14 cellular contexts compared by ENCODE assay signal in genomic region chr21:34878940-34879339, GRCh38.
DNase-seq lines count a peak whose midpoint lies in the region; ATAC-seq and TF ChIP-seq lines count a peak whose summit lies in the region.
"Had no signal": no experiment of that assay in that cellular context is flagged by ENCODE, and none has a peak within 500 bp of the region (broad histone marks: within the 10 kb centered on the region; RNA-seq: fewer than 3 reads in every experiment).

No MANE protein-coding gene starts in this region.

- intact Hi-C loops in PC-9 (cut with micrococcal nuclease; ENCODE audit: unreplicated experiment) (no loop called here), transverse colon (cut with DNase I; ENCODE audit: low total_unique reads) (no loop called here)

- in situ Hi-C loops in transverse colon (cut with MboI; ENCODE audit: low pct_ligation_motif_present in 1 of 4, low pct_unique_long_range_greater_than_20kb in 1 of 4, low sequenced_read_pairs in 3 of 4) = loop anchor here in 3 of 4 donors (10.0 to 25.0 kb wide), 4 partner anchors 74 to 1058 kb away; no protein-coding TSS in a partner anchor

- ATAC-seq in HG03175 (IDR thresholded peaks at IDR 0.05; ENCODE audit: unreplicated experiment) (no peak), GM19328 (IDR thresholded peaks at IDR 0.05; ENCODE audit: unreplicated experiment) (no peak)

- no peak overlapping the region for H2AFZ ChIP-seq in PC-9

- H3K9me3 Mint-ChIP-seq in activated T-cell treated with anti-CD3 and anti-CD28 coated beads, Interleukin-2, amount 50 U/mL, for 24 hours = no peaks in the 10 kb centered on the region
- H3K9me3 Mint-ChIP-seq: activated CD4-positive, alpha-beta T cell treated with anti-CD3 and anti-CD28 coated beads, Interleukin-2, amount 10 ng/mL, durations not matched to agents 7 days and 5 days; activated T-cell treated with anti-CD3 and anti-CD28 coated beads, Interleukin-2, amount 50 U/mL, for 4 hours had no signal

- no peaks in the 10 kb centered on the region for H3K27me3 Mint-ChIP-seq in activated T-cell treated with anti-CD3 and anti-CD28 coated beads, Interleukin-2, amount 50 U/mL, for 24 hours
- H3K27me3 Mint-ChIP-seq: activated CD4-positive, alpha-beta T cell treated with anti-CD3 and anti-CD28 coated beads, Interleukin-2, amount 10 ng/mL, durations not matched to agents 7 days and 5 days had no signal

- 38 to 52% methylated on average over 2 of the region's 2 CpGs for WGBS in transverse colon (ENCODE audit: low coverage in 1 of 2), 2 donors

- H3K9me3 ChIP-seq in PC-9 (ENCODE audit: insufficient read depth, low read depth) (no peaks in the 10 kb centered on the region), transverse colon (no peaks in the 10 kb centered on the region)
- H3K9me3 ChIP-seq: SJCRH30 had no signal

- no peak for TF ChIP-seq POLR2A in transverse colon (IDR thresholded peaks at IDR 0.05)

- DNase-seq in activated T-cell treated with anti-CD3 and anti-CD28 coated beads, Interleukin-2, amount 50 U/mL, for 24 hours = no peak
- DNase-seq in activated T-cell treated with anti-CD3 and anti-CD28 coated beads for 4 hours (no peak), PC-9 (peak in 1 of 2 experiments; percentile 52), glomerular visceral epithelial cell (ENCODE audit: extremely low spot score) (peak; percentile 10), transverse colon (no peak), HuH-7.5 (ENCODE audit: low spot score) (no peak)
- DNase-seq: ACHN; activated CD4-positive, alpha-beta T cell treated with anti-CD3 and anti-CD28 coated beads, Interleukin-2, amount 10 ng/mL, durations not matched to agents 7 days and 5 days; activated T-cell treated with anti-CD3 and anti-CD28 coated beads, Interleukin-2, amount 50 U/mL, for 4 hours; amniotic stem cell; SJCRH30; T-helper 9 cell had no signal

- H3K79me2 ChIP-seq in PC-9 (ENCODE audit: low read depth) = peaks cover 96% of the 10 kb centered on the region

- peak overlapping the region; percentile 43; the same call in 1 of the 2 replicates for H3K4me3 ChIP-seq in PC-9
- H3K4me3 ChIP-seq in transverse colon = no peak overlapping the region
- H3K4me3 ChIP-seq: SJCRH30 had no signal

- peaks cover 77% of the 10 kb centered on the region for H3F3A ChIP-seq in PC-9 (ENCODE audit: insufficient read depth, low read depth)

- peaks cover 12% of the 10 kb centered on the region; the same call in 1 of the 2 replicates for H4K20me1 ChIP-seq in PC-9 (ENCODE audit: insufficient read depth)

- H3K4me1 ChIP-seq in PC-9 (replicated peaks; ENCODE audit: insufficient read depth) (peaks cover 83% of the 10 kb centered on the region), transverse colon (peaks cover 0 to 55% (median 32%) of the 10 kb centered on the region in 4 donors)

- H3K4me1 Mint-ChIP-seq in activated T-cell treated with anti-CD3 and anti-CD28 coated beads, Interleukin-2, amount 50 U/mL, for 24 hours (ENCODE audit: low read depth) = peaks cover 76% of the 10 kb centered on the region

- peak overlapping the region; percentile 8 for H3K27ac Mint-ChIP-seq in activated T-cell treated with anti-CD3 and anti-CD28 coated beads, Interleukin-2, amount 50 U/mL, for 24 hours
- H3K27ac Mint-ChIP-seq: activated CD4-positive, alpha-beta T cell treated with anti-CD3 and anti-CD28 coated beads, Interleukin-2, amount 10 ng/mL, durations not matched to agents 7 days and 5 days had no signal

- BruUV-seq in PC-9 (replicated peaks; lab: Mats Ljungman, UMichigan) = no TSS peak

- peak overlapping the region; percentile 86 for H3K4me2 ChIP-seq in PC-9

- H3K36me3 ChIP-seq in PC-9 (ENCODE audit: low read depth) = peaks cover 52% of the 10 kb centered on the region
- H3K36me3 ChIP-seq in transverse colon = peaks cover 0 to 5% (median 0%) of the 10 kb centered on the region in 4 donors

- peaks cover 95% of the 10 kb centered on the region for H3K36me3 Mint-ChIP-seq in activated T-cell treated with anti-CD3 and anti-CD28 coated beads, Interleukin-2, amount 50 U/mL, for 24 hours (ENCODE audit: low read depth)

- no peaks in the 10 kb centered on the region for H3K9me2 ChIP-seq in PC-9 (ENCODE audit: insufficient read depth)

- POLR2A ChIA-PET in PC-9 (lab: Charles Lee; ENCODE audit: unreplicated experiment) = interaction anchor here (0.5 to 0.6 kb wide), 3 partner anchors 32 to 1248 kb away, joined by 3 to 7 read pairs (median 5); no protein-coding TSS in a partner anchor

- H3K4me3 Mint-ChIP-seq in activated T-cell treated with anti-CD3 and anti-CD28 coated beads, Interleukin-2, amount 50 U/mL, for 24 hours = no peak overlapping the region
- H3K4me3 Mint-ChIP-seq: activated CD4-positive, alpha-beta T cell treated with anti-CD3 and anti-CD28 coated beads, Interleukin-2, amount 10 ng/mL, durations not matched to agents 7 days and 5 days; activated T-cell treated with anti-CD3 and anti-CD28 coated beads, Interleukin-2, amount 50 U/mL, for 4 hours had no signal

- H3K27ac ChIP-seq in PC-9 (peak overlapping the region; percentile 85), transverse colon (peak overlapping the region; percentile 67 to 82 (median 80))
- H3K27ac ChIP-seq: SJCRH30 had no signal

- TF ChIP-seq EP300 in transverse colon (IDR thresholded peaks at IDR 0.05; ENCODE audit: low read depth) = no peak

- H3K27me3 ChIP-seq in PC-9 (ENCODE audit: insufficient read depth, low read depth) (no peaks in the 10 kb centered on the region), transverse colon (no peaks in the 10 kb centered on the region)
- H3K27me3 ChIP-seq: SJCRH30 had no signal

- TF ChIP-seq CTCF in PC-9 (conservative IDR thresholded peaks at IDR 0.05) = no peak
- no peak for TF ChIP-seq CTCF in transverse colon (IDR thresholded peaks at IDR 0.05)

- CTCF ChIA-PET in PC-9 (lab: Charles Lee) = no interaction called here
